Comparison of ENCODE assay signal across 9 cellular contexts in the genomic region with DNA sequence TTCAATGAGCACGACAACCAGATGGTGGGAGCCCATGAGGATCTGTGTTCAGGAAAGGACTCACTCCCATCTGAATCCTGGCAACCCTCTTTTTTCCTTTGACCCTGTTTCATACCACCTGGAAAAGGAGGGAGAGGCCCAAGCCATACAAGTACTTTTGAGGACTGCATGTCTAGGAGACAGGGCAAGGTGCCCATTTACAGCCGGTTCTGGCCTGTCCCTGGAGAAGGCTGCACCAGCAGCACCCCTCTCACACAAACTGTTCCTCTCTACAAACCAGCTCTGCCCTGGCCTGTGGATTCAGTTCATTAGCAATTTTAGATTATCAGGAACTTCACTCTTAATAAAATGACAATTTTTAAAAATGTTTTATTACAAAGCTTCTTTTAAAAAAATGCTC.
"Had no signal": no experiment of that assay in that cellular context is flagged by ENCODE, and none has a peak within 500 bp of the region (broad histone marks: within the 10 kb centered on the region; RNA-seq: fewer than 3 reads in every experiment).

No MANE protein-coding gene starts in this region.

- H3K27ac ChIP-seq: esophagus squamous epithelium had no signal

- H3K27ac Mint-ChIP-seq: activated T-helper 2 cell treated with anti-CD3 and anti-CD28 coated beads, Interferon-gamma antibody, Interleukin-2, Interleukin-4, amounts not matched to agents 10 μg/mL and 5 μg/mL and 100 μg/mL, durations not matched to agents 14 hours and 24 hours and 36 hours had no signal

- H3K4me3 ChIP-seq: esophagus squamous epithelium had no signal

- ATAC-seq: stimulated activated naive CD8-positive, alpha-beta T cell treated with anti-CD3 and anti-CD28 coated beads, Interleukin-15, Interleukin-2, amounts not matched to agents 100 U/mL and 50 U/mL, for 24 hours had no signal

- H3K4me3 Mint-ChIP-seq: nephron had no signal

- H3K36me3 ChIP-seq: esophagus squamous epithelium had no signal

- DNase-seq: activated CD4-positive, alpha-beta T cell treated with anti-CD3 and anti-CD28 coated beads, Interleukin-2, amount 50 U/mL, for 48 hours; activated CD4-positive, CD25-positive, alpha-beta regulatory T cell treated with anti-CD3 and anti-CD28 coated beads, Interleukin-2, amount 50 U/mL, for 72 hours; activated CD8-positive, alpha-beta memory T cell treated with anti-CD3 and anti-CD28 coated beads, Interleukin-2, amount 50 U/mL, for 48 hours; esophagus squamous epithelium; glutamatergic neuron; stimulated activated CD4-positive, alpha-beta T cell treated with anti-CD3 and anti-CD28 coated beads, Interleukin-2, amount 100 ng/mL, for 48 hours; stimulated activated naive CD8-positive, alpha-beta T cell treated with anti-CD3 and anti-CD28 coated beads, Interleukin-15, Interleukin-2, amounts not matched to agents 100 U/mL and 50 U/mL, for 24 hours had no signal

- H3K27me3 ChIP-seq: esophagus squamous epithelium had no signal

- H3K9me3 Mint-ChIP-seq: activated T-helper 2 cell treated with anti-CD3 and anti-CD28 coated beads, Interferon-gamma antibody, Interleukin-2, Interleukin-4, amounts not matched to agents 10 μg/mL and 5 μg/mL and 100 μg/mL, durations not matched to agents 14 hours and 24 hours and 36 hours had no signal

- H3K9me3 ChIP-seq: esophagus squamous epithelium had no signal
